ENCODE assay signal across 1 cellular context in genomic region chr22:23193420-23193819, GRCh38.
TF ChIP-seq lines count a peak whose summit lies in the region.

No MANE protein-coding gene starts in this region.

TF ChIP-seq in H1, 55 proteins besides CTCF, POLR2A, EP300 and RAD21:
- TF ChIP-seq ZNF274 (IDR thresholded peaks at IDR 0.05; ENCODE audit: borderline replicate concordance, extremely low read depth, low read length) (no peak), TAF1 (IDR thresholded peaks at IDR 0.05; ENCODE audit: low read depth, low read length) (no peak), NANOG (IDR thresholded peaks at IDR 0.05; ENCODE audit: insufficient read depth, low read depth, low read length, poor library complexity, severe bottlenecking) (no peak), CHD1 (IDR thresholded peaks at IDR 0.05; ENCODE audit: low read depth, low read length) (no peak), RBBP5 (IDR thresholded peaks at IDR 0.05; ENCODE audit: borderline replicate concordance, low read depth, low read length) (no peak), ASH2L (IDR thresholded peaks at IDR 0.05; ENCODE audit: low read length) (no peak), KDM5A (IDR thresholded peaks at IDR 0.05; ENCODE audit: low read length) (no peak), CTBP2 (IDR thresholded peaks at IDR 0.05; ENCODE audit: borderline replicate concordance, insufficient read depth, insufficient read length, low read length) (no peak), CBX5 (IDR thresholded peaks at IDR 0.05; ENCODE audit: low read depth, low read length) (no peak), POU5F1 (IDR thresholded peaks at IDR 0.05; ENCODE audit: low read depth, low read length) (no peak), BACH1 (IDR thresholded peaks at IDR 0.05; ENCODE audit: low read length) (no peak), SP2 (IDR thresholded peaks at IDR 0.05; ENCODE audit: low read length) (no peak)
